ENCODE assay signal across 8 cellular contexts in genomic region chr14:54881761-54882401, GRCh38. TPM values are rescaled to one million over a fixed set of nuclear protein-coding genes. Genes with fewer than 3 reads are reported as not detected.
DNase-seq lines count a peak whose midpoint lies in the region; ATAC-seq, FAIRE-seq and TF ChIP-seq lines count a peak whose summit lies in the region.

No MANE protein-coding gene starts in this region.

- H3K4me1 ChIP-seq in GM12878 (ENCODE audit: control insufficient read depth, insufficient read depth, low read length), result peaks cover 11% of the 10 kb centered on the region
- peaks cover 0 to 2% of the 10 kb centered on the region in 2 donors for H3K4me1 ChIP-seq in lung (ENCODE audit: control insufficient read depth in 2 of 2, insufficient read depth in 2 of 2, low read length in 2 of 2)

- intact Hi-C loops in GM12878 (cut with micrococcal nuclease; ENCODE audit: unreplicated experiment), result loop anchor here (1.0 kb wide), 1 partner anchor 8 kb away; no protein-coding TSS in a partner anchor

- TF ChIP-seq EP300 in GM12878 (IDR thresholded peaks at IDR 0.05; ENCODE audit: borderline replicate concordance in 1 of 2, control insufficient read depth in 1 of 2, low read depth in 2 of 2, low read length in 2 of 2), result no peak

- H3K9me3 ChIP-seq in GM12878 (replicated peaks; ENCODE audit: control insufficient read depth, insufficient read depth, low read length), result no peaks in the 10 kb centered on the region
- H3K9me3 ChIP-seq in lung (ENCODE audit: control insufficient read depth in 2 of 2, insufficient read depth in 1 of 2, low read length in 1 of 2), result no peaks in the 10 kb centered on the region

- H3K27ac ChIP-seq in GM12878 (ENCODE audit: control insufficient read depth, insufficient read depth) (peak overlapping the region; percentile 93), lung (ENCODE audit: low read depth in 1 of 2, low read length in 1 of 2) (peak overlapping the region; percentile 60 to 84)

- H3K4me3 ChIP-seq in GM12878 (peak overlapping the region; percentile 56), lung (no peak overlapping the region)

- in situ Hi-C loops in GM12878 (cut with MboI), result no loop called here

- TF ChIP-seq CTCF in GM12878 (IDR thresholded peaks at IDR 0.05 in 2 of 3, conservative IDR thresholded peaks at IDR 0.05 in 1 of 3; ENCODE audit: control insufficient read depth in 2 of 3, extremely low read depth in 1 of 3, insufficient read depth in 1 of 3, low read depth in 3 of 3, low read length in 3 of 3) (no peak; a peak in 1 of 6 replicates), lung (IDR thresholded peaks at IDR 0.05; ENCODE audit: control extremely low read depth, extremely low read depth) (no peak)

- RAD21 ChIA-PET in GM12878 (lab: Charles Lee; ENCODE audit: unreplicated experiment), result interaction anchor here (0.8 to 2.2 kb wide), 24 partner anchors 8 to 372 kb away, joined by 3 to 15 read pairs (median 4); partner anchors contain the start of genes CGRRF1, GCH1, SAMD4A and SOCS4

- H3K27me3 ChIP-seq in GM12878 (replicated peaks in 1 of 2; ENCODE audit: control insufficient read depth in 2 of 2, insufficient read depth in 2 of 2, low read length in 1 of 2) (no peaks in the 10 kb centered on the region), lung (ENCODE audit: control insufficient read depth, insufficient read depth) (no peaks in the 10 kb centered on the region)

- TF ChIP-seq POLR2A in GM12878 (IDR thresholded peaks at IDR 0.05; ENCODE audit: low read depth, low read length), result 0 out of 2 replicates have a peak, but pooled peaks have one; percentile 1

- peak overlapping the region; percentile 88 for H2AFZ ChIP-seq in GM12878 (ENCODE audit: control insufficient read depth, low read depth, low read length)

- peak overlapping the region; percentile 77 for H3K9ac ChIP-seq in GM12878 (ENCODE audit: control insufficient read depth, insufficient read depth, low read length)

- 2% methylated on average over 5 of the region's 5 CpGs for WGBS in GM12878 (ENCODE audit: insufficient coverage, insufficient replicate concordance, low lambda C conversion rate, missing lambda C conversion rate)
- WGBS in lung, 2 donors, result 1% methylated on average over 5 of the region's 5 CpGs

- peaks cover 20% of the 10 kb centered on the region for H3K79me2 ChIP-seq in GM12878 (ENCODE audit: control insufficient read depth, insufficient read depth, low read length)

- DNase-seq in CD1c-positive myeloid dendritic cell (ENCODE audit: extremely low spot score), result peak; percentile 47
- no peak for DNase-seq in GM12878 (ENCODE audit: low read depth, low spot score)
- no peak for DNase-seq in lung (ENCODE audit: low spot score)
- DNase-seq in NCI-H2196 treated with DMSO at 0.1 percent for 48 hours (lab: John Stamatoyannopoulos, UW; ENCODE audit: unreplicated experiment), result no peak
- no peak for DNase-seq in Kasumi-1 (lab: John Stamatoyannopoulos, UW)
- no peak for DNase-seq in NCI-H748 (lab: John Stamatoyannopoulos, UW; ENCODE audit: unreplicated experiment)

- POLR2A ChIA-PET in GM12878 (lab: Charles Lee), result interaction anchor here (0.9 to 1.3 kb wide), 3 partner anchors 9 to 145 kb away, joined by 3 to 9 read pairs (median 3); partner anchors contain the start of genes SOCS4 and WDHD1

- H4K20me1 ChIP-seq in GM12878 (ENCODE audit: control insufficient read depth, insufficient read depth), result no peaks in the 10 kb centered on the region

- CTCF ChIA-PET in GM12878 (lab: Yijun Ruan, JAX), result interaction anchor here (0.6 to 2.3 kb wide), 20 partner anchors 8 to 766 kb away, joined by 3 to 36 read pairs (median 6); partner anchors contain the start of gene GCH1

- peak; percentile 16; the same call in 1 of the 2 replicates for TF ChIP-seq RAD21 in GM12878 (IDR thresholded peaks at IDR 0.05; ENCODE audit: insufficient read depth, low read depth, low read length)

- FAIRE-seq in GM12878 (lab: Jason Lieb, UNC), result peak; percentile 90

- BruUV-seq in GM12878 (replicated peaks; lab: Mats Ljungman, UMichigan), result no TSS peak

- ATAC-seq in GM19397 (IDR thresholded peaks at IDR 0.05; ENCODE audit: unreplicated experiment) (peak; percentile 41), HG03571 (IDR thresholded peaks at IDR 0.05; ENCODE audit: unreplicated experiment) (peak; percentile 47), GM12878 (peak; percentile 81), lung (ENCODE audit: insufficient read depth, low FRiP score) (peak; percentile 63)

- peak overlapping the region; percentile 94 for H3K4me2 ChIP-seq in GM12878 (ENCODE audit: control insufficient read depth, insufficient read depth)

- SMC1A ChIA-PET in GM12878 (lab: Charles Lee; ENCODE audit: uncharacterized antibody, unreplicated experiment), result interaction anchor here (0.8 to 2.9 kb wide), 23 partner anchors 9 to 420 kb away, joined by 3 to 35 read pairs (median 4); partner anchors contain the start of gene GCH1

- H3K36me3 ChIP-seq in GM12878 (ENCODE audit: control insufficient read depth in 2 of 2, insufficient read depth in 2 of 2, low read length in 1 of 2) (no peaks in the 10 kb centered on the region; a peak in 2 of 4 replicates), lung (ENCODE audit: control insufficient read depth in 2 of 2, insufficient read depth in 2 of 2, low read length in 2 of 2) (no peaks in the 10 kb centered on the region)

TF ChIP-seq in GM12878, 131 proteins besides CTCF, POLR2A, EP300 and RAD21 (continues in another document):
- TF ChIP-seq HDAC6 (IDR thresholded peaks at IDR 0.05; ENCODE audit: unreplicated experiment), result no peak
- TF ChIP-seq HSF1 (IDR thresholded peaks at IDR 0.05; ENCODE audit: low read depth, low read length), result no peak
- TF ChIP-seq FOS (IDR thresholded peaks at IDR 0.05; ENCODE audit: borderline replicate concordance, extremely low read depth, insufficient read length), result no peak
- TF ChIP-seq NRF1 (conservative IDR thresholded peaks at IDR 0.05; ENCODE audit: low read depth, low read length), result no peak
- no peak for TF ChIP-seq RAD51 (IDR thresholded peaks at IDR 0.05)
- TF ChIP-seq FOXK2 (IDR thresholded peaks at IDR 0.05), result no peak
- TF ChIP-seq MTA3 (IDR thresholded peaks at IDR 0.05; ENCODE audit: borderline replicate concordance, low read length), result 0 out of 2 replicates have a peak, but pooled peaks have one; percentile 35
- peak; percentile 62; the same call in 1 of the 2 replicates for TF ChIP-seq PML (IDR thresholded peaks at IDR 0.05; ENCODE audit: low read length)
- TF ChIP-seq SMARCA5 (IDR thresholded peaks at IDR 0.05), result peak; percentile 22; the same call in 1 of the 2 replicates
- no peak for TF ChIP-seq IKZF2 (IDR thresholded peaks at IDR 0.05)
- no peak for TF ChIP-seq TCF3 (IDR thresholded peaks at IDR 0.05; ENCODE audit: borderline replicate concordance, insufficient read depth, low read depth, low read length)
- no peak for TF ChIP-seq CEBPB (IDR thresholded peaks at IDR 0.05; ENCODE audit: borderline replicate concordance in 1 of 2, low read depth in 2 of 2, low read length in 2 of 2)
- TF ChIP-seq FOXM1 (IDR thresholded peaks at IDR 0.05; ENCODE audit: low read depth, low read length), result 0 out of 2 replicates have a peak, but pooled peaks have one; percentile 5

RNA-seq across cellular contexts. Expression of gene GCH1, which starts 20.7 kb away (rescaled TPM):
- total RNA-seq in GM12878 (2013; cell fraction: nucleolus; rRNA removed), result 17.6 and 18.2 TPM in 2 replicates
- total RNA-seq in GM12878 (2014; rRNA removed), result 35.9 and 39.5 TPM in 2 replicates
- total RNA-seq in GM12878 (2014; rRNA removed; fragmentation: Illumina TruSeq; extraction: Trizol), result 27.0 and 27.9 TPM in 2 replicates
- 36.8 and 39.1 TPM in 2 replicates for total RNA-seq in GM12878 (2021)
- 8.5 TPM for polyA plus RNA-seq in GM12878 (2011; ENCODE audit: low read depth)
- polyA plus RNA-seq in GM12878 (2011; rRNA removed), result 31.9 and 40.1 TPM in 2 replicates
- polyA plus RNA-seq in GM12878 (2011; cell fraction: cytosol; rRNA removed), result 14.5 and 15.6 TPM in 2 replicates
- polyA plus RNA-seq in GM12878 (2011; cell fraction: nucleus; rRNA removed), result 11.6 and 12.6 TPM in 2 replicates
- 13.4 and 17.9 TPM in 2 replicates for polyA plus RNA-seq in GM12878 (2012)
- polyA plus RNA-seq in GM12878 (2014; fragmentation: Illumina TruSeq; extraction: Trizol), result 32.9 and 44.4 TPM in 2 replicates
- polyA plus RNA-seq in GM12878 (2014; fragmentation: Nextera tagmentation; extraction: Ambion mirVana), result 10 to 100 TPM; 25.1 to 26.0 TPM
- polyA plus RNA-seq in GM12878 (2014; rRNA removed), result 32.4 and 34.6 TPM in 2 replicates
- 10 to 100 TPM; 36.9 to 37.0 TPM for polyA plus RNA-seq in GM12878 (2016; fragmentation: Nextera tagmentation; extraction: Ambion mirVana)
- polyA minus RNA-seq in GM12878 (2011; rRNA and poly(A)+ RNA removed), result 9.8 and 22.2 TPM in 2 replicates
- polyA minus RNA-seq in GM12878 (2011; cell fraction: cytosol; rRNA and poly(A)+ RNA removed), result 5.5 and 6.4 TPM in 2 replicates
- 4.5 and 10.2 TPM in 2 replicates for polyA minus RNA-seq in GM12878 (2011; cell fraction: nucleus; rRNA and poly(A)+ RNA removed)
- 10 to 100 TPM in 1 of 2 donors, 1 to 10 TPM in 1; 7.2 to 19.2 TPM for total RNA-seq in lung
- 10 to 100 TPM; 10.3 to 44.9 TPM for polyA plus RNA-seq in lung
